7 cellular contexts compared by ENCODE assay signal in genomic region chr7:131882321-131882720, GRCh38.
"Had no signal": no experiment of that assay in that cellular context is flagged by ENCODE, and none has a peak within 500 bp of the region (broad histone marks: within the 10 kb centered on the region; RNA-seq: fewer than 3 reads in every experiment).

No MANE protein-coding gene starts in this region.

- H3K4me3 Mint-ChIP-seq: H9 had no signal

- DNase-seq: GOT3, H9, HCEC 1CT, IMR-90, KBM-7 had no signal

- H3K27ac ChIP-seq: KMS-11 had no signal

- ATAC-seq: HepG2 had no signal

- H3K9ac ChIP-seq: KMS-11 had no signal
